ENCODE assay signal across 8 cellular contexts in genomic region chr6:26199057-26199772, GRCh38.
DNase-seq lines count a peak whose midpoint lies in the region; ATAC-seq and TF ChIP-seq lines count a peak whose summit lies in the region.

No MANE protein-coding gene starts in this region.

- peaks cover 20% of the 10 kb centered on the region for H3K36me3 Mint-ChIP-seq in dendritic cell treated with granulocyte-macrophage colony-stimulating factor and Interleukin-4, amounts not matched to agents 40 ng/mL and 50 ng/mL, for 4 days (ENCODE audit: low read depth)

- peak overlapping the region; percentile 99 for H3K27ac ChIP-seq in C4-2B

- intact Hi-C loops in dendritic cell treated with granulocyte-macrophage colony-stimulating factor and Interleukin-4, amounts not matched to agents 40 ng/mL and 50 ng/mL, for 4 days (cut with micrococcal nuclease) = loop anchor here (1.0 to 2.0 kb wide), 2 partner anchors 26 to 42 kb away; no protein-coding TSS in a partner anchor

- H3K9me3 Mint-ChIP-seq in dendritic cell treated with granulocyte-macrophage colony-stimulating factor and Interleukin-4, amounts not matched to agents 40 ng/mL and 50 ng/mL, for 4 days = no peaks in the 10 kb centered on the region

- H3K4me3 Mint-ChIP-seq in dendritic cell treated with granulocyte-macrophage colony-stimulating factor and Interleukin-4, amounts not matched to agents 40 ng/mL and 50 ng/mL, for 4 days = peak overlapping the region; percentile 84

- DNase-seq in NCI-H446 (lab: John Stamatoyannopoulos, UW) (peak; percentile 87 to 99), left kidney (ENCODE audit: low read depth, low spot score) (peak; percentile 96)
- DNase-seq in activated CD4-positive, CD25-positive, alpha-beta regulatory T cell treated with anti-CD3 and anti-CD28 coated beads, Interleukin-2, amount 50 U/mL, for 72 hours = peak; percentile 81
- peak; percentile 67 to 76 for DNase-seq in stimulated activated CD4-positive, alpha-beta T cell treated with anti-CD3 and anti-CD28 coated beads, Interleukin-2, amount 100 ng/mL, for 24 hours

- H3K27ac Mint-ChIP-seq in dendritic cell treated with granulocyte-macrophage colony-stimulating factor and Interleukin-4, amounts not matched to agents 40 ng/mL and 50 ng/mL, for 4 days = peak overlapping the region; percentile 99

- TF ChIP-seq CTCF in C4-2B (conservative IDR thresholded peaks at IDR 0.05) = no peak

- peak; percentile 91 for TF ChIP-seq POLR2A in GM19193 (IDR thresholded peaks at IDR 0.05; ENCODE audit: extremely low read depth, insufficient read depth, insufficient read length)

- H3K27me3 Mint-ChIP-seq in dendritic cell treated with granulocyte-macrophage colony-stimulating factor and Interleukin-4, amounts not matched to agents 40 ng/mL and 50 ng/mL, for 4 days = no peaks in the 10 kb centered on the region

- H3K4me1 Mint-ChIP-seq in dendritic cell treated with granulocyte-macrophage colony-stimulating factor and Interleukin-4, amounts not matched to agents 40 ng/mL and 50 ng/mL, for 4 days (ENCODE audit: low read depth) = peaks cover 25% of the 10 kb centered on the region

- ATAC-seq in HG03354 (IDR thresholded peaks at IDR 0.05; ENCODE audit: poor library complexity, severe bottlenecking, unreplicated experiment) = peak; percentile 57

Comparison
In these comparisons a context has a peak if more than half of its experiments do, and no peak if none do; other contexts are left out.
1. Peak in every context shown above with its lines: DNase-seq, ATAC-seq and H3K27ac ChIP-seq.